ENCODE assay signal across 26 cellular contexts in the genomic region with DNA sequence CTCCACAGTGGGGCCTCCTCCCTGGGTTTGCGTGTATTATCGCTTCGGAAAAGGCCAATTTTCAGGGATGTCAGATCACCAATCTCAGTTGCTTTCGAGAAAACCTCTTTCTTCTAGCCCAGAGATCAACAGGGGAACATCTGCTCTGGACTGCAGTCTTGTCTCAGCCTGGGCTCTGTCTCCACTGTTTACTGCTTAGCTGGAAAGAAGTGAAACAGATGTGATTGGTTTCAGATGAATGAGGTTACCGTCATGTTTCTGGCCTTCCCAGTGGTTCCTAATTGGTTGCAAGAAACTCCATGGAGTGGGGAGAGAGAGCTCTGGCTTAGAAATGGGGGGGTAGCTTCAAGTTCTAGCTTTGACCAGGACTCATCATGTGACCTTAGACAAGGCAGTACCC. TPM values are rescaled to one million over a fixed set of nuclear protein-coding genes. Genes with fewer than 3 reads are reported as not detected.
DNase-seq lines count a peak whose midpoint lies in the region; ATAC-seq, FAIRE-seq and TF ChIP-seq lines count a peak whose summit lies in the region.
"Had no signal": no experiment of that assay in that cellular context is flagged by ENCODE, and none has a peak within 500 bp of the region (broad histone marks: within the 10 kb centered on the region; RNA-seq: fewer than 3 reads in every experiment).

No MANE protein-coding gene starts in this region.

- TF ChIP-seq CTCF in brain (conservative IDR thresholded peaks at IDR 0.05) (no peak), mesothelial cell of epicardium (IDR thresholded peaks at IDR 0.05; ENCODE audit: unreplicated experiment) (no peak)

- H3K9me3 Mint-ChIP-seq in brain (no peaks in the 10 kb centered on the region), mesothelial cell of epicardium (no peaks in the 10 kb centered on the region)
- H3K9me3 Mint-ChIP-seq: activated CD4-positive, alpha-beta memory T cell treated with anti-CD3 and anti-CD28 coated beads for 36 hours; activated naive CD8-positive, alpha-beta T cell treated with anti-CD3 and anti-CD28 coated beads, Interleukin-2, amount 10 ng/mL, durations not matched to agents 7 days and 5 days; stimulated activated naive B cell treated with anti-CD40 and anti-IgM and Interleukin-4, amounts not matched to agents 10 μg/mL and 1 μg/mL and 100 μg/mL, for 72 hours had no signal

- peak overlapping the region; percentile 87 for H3K27ac ChIP-seq in stomach smooth muscle (ENCODE audit: low read length)
- H3K27ac ChIP-seq: C4-2B, RWPE1, tibial nerve had no signal

- H3K27me3 ChIP-seq in stomach smooth muscle (ENCODE audit: control insufficient read depth in 1 of 2, insufficient read depth in 2 of 2, low read length in 2 of 2): no peaks in the 10 kb centered on the region
- H3K27me3 ChIP-seq: tibial nerve had no signal

- H3K36me3 ChIP-seq in stomach smooth muscle (ENCODE audit: control insufficient read depth in 2 of 2, insufficient read depth in 2 of 2, low read length in 2 of 2): no peaks in the 10 kb centered on the region
- H3K36me3 ChIP-seq: tibial nerve had no signal

- H3K36me3 Mint-ChIP-seq in brain (peaks cover 2% of the 10 kb centered on the region), mesothelial cell of epicardium (no peaks in the 10 kb centered on the region)
- H3K36me3 Mint-ChIP-seq: activated CD4-positive, alpha-beta memory T cell treated with anti-CD3 and anti-CD28 coated beads for 36 hours; activated naive CD8-positive, alpha-beta T cell treated with anti-CD3 and anti-CD28 coated beads, Interleukin-2, amount 10 ng/mL, durations not matched to agents 7 days and 5 days; stimulated activated naive B cell treated with anti-CD40 and anti-IgM and Interleukin-4, amounts not matched to agents 10 μg/mL and 1 μg/mL and 100 μg/mL, for 72 hours had no signal

- H3K4me3 Mint-ChIP-seq in brain (peak overlapping the region in 2 of 5 experiments; percentile 25 to 37), mesothelial cell of epicardium (no peak overlapping the region)
- H3K4me3 Mint-ChIP-seq: activated CD4-positive, alpha-beta memory T cell treated with anti-CD3 and anti-CD28 coated beads for 36 hours; activated naive CD8-positive, alpha-beta T cell treated with anti-CD3 and anti-CD28 coated beads, Interleukin-2, amount 10 ng/mL, durations not matched to agents 7 days and 5 days; stimulated activated naive B cell treated with anti-CD40 and anti-IgM and Interleukin-4, amounts not matched to agents 10 μg/mL and 1 μg/mL and 100 μg/mL, for 72 hours had no signal

- no peak for ATAC-seq in HG02885 (IDR thresholded peaks at IDR 0.05; ENCODE audit: poor library complexity, unreplicated experiment)
- ATAC-seq: esophagus mucosa; stimulated activated naive B cell treated with anti-CD40 and anti-IgM and Interleukin-4, amounts not matched to agents 10 μg/mL and 1 μg/mL and 100 μg/mL, for 72 hours had no signal

- H3K9ac ChIP-seq in stomach smooth muscle (ENCODE audit: low read length in 2 of 2): peak overlapping the region in 1 of 2 donors; percentile 34

- no peak for FAIRE-seq in RCC 7860 (lab: Jason Lieb, UNC)
- FAIRE-seq: GM18507 had no signal

- no peaks in the 10 kb centered on the region for H3K9me3 ChIP-seq in stomach smooth muscle (ENCODE audit: control insufficient read depth in 2 of 2, low read length in 2 of 2)
- H3K9me3 ChIP-seq: tibial nerve had no signal

- H3K27me3 Mint-ChIP-seq in brain (no peaks in the 10 kb centered on the region), mesothelial cell of epicardium (ENCODE audit: low read depth) (no peaks in the 10 kb centered on the region)
- H3K27me3 Mint-ChIP-seq: activated CD4-positive, alpha-beta memory T cell treated with anti-CD3 and anti-CD28 coated beads for 36 hours had no signal

- peak; percentile 17 for DNase-seq in NCI-H82 (lab: John Stamatoyannopoulos, UW)
- no peak for DNase-seq in NCI-H82 treated with DMSO at 0.1 percent for 48 hours (lab: John Stamatoyannopoulos, UW; ENCODE audit: unreplicated experiment)
- no peak for DNase-seq in mesothelial cell of epicardium (ENCODE audit: low spot score in 2 of 2, unreplicated experiment in 2 of 2)
- DNase-seq in RCC 7860 (ENCODE audit: low spot score): no peak
- DNase-seq in midbrain (lab: John Stamatoyannopoulos, UW): no peak
- DNase-seq: 8988T; activated CD4-positive, alpha-beta memory T cell treated with anti-CD3 and anti-CD28 coated beads for 36 hours; activated naive CD8-positive, alpha-beta T cell treated with anti-CD3 and anti-CD28 coated beads, Interleukin-2, amount 10 ng/mL, durations not matched to agents 7 days and 5 days; activated T-cell treated with anti-CD3 and anti-CD28 coated beads, Interleukin-2, amount 50 U/mL, for 1 hour; DMS53; dorsolateral prefrontal cortex; islet precursor cell; NCI-H1417; NK-92 treated with Interleukin-12 subunit alpha and Interleukin-12 subunit beta, amount 100 ng/mL, for 24 hours; stimulated activated naive B cell treated with anti-CD40 and anti-IgM and Interleukin-4, amounts not matched to agents 10 μg/mL and 1 μg/mL and 100 μg/mL, for 72 hours; T-helper 1 cell had no signal

- peaks cover 79% of the 10 kb centered on the region for H3K4me1 ChIP-seq in stomach smooth muscle (ENCODE audit: control insufficient read depth, insufficient read depth, low read length)

- H3K4me1 Mint-ChIP-seq in brain: peaks cover 94% of the 10 kb centered on the region
- H3K4me1 Mint-ChIP-seq in mesothelial cell of epicardium: peaks cover 20% of the 10 kb centered on the region
- H3K4me1 Mint-ChIP-seq: stimulated activated naive B cell treated with anti-CD40 and anti-IgM and Interleukin-4, amounts not matched to agents 10 μg/mL and 1 μg/mL and 100 μg/mL, for 72 hours had no signal

- H3K27ac Mint-ChIP-seq in brain (peak overlapping the region; percentile 76 to 86 (median 80)), mesothelial cell of epicardium (peak overlapping the region; percentile 82)
- H3K27ac Mint-ChIP-seq: activated naive CD8-positive, alpha-beta T cell treated with anti-CD3 and anti-CD28 coated beads, Interleukin-2, amount 10 ng/mL, durations not matched to agents 7 days and 5 days; stimulated activated naive B cell treated with anti-CD40 and anti-IgM and Interleukin-4, amounts not matched to agents 10 μg/mL and 1 μg/mL and 100 μg/mL, for 72 hours had no signal

- H3K4me3 ChIP-seq in stomach smooth muscle (ENCODE audit: low read length in 2 of 2): peak overlapping the region in 1 of 2 donors; percentile 40
- H3K4me3 ChIP-seq: dorsolateral prefrontal cortex, tibial nerve had no signal

RNA-seq across cellular contexts. Expression of a gene that starts 17.4 kb away (rescaled TPM):
- 3.3 TPM for polyA plus RNA-seq in brain (ENCODE audit: insufficient read depth, low read depth, low replicate concordance)
- 45.4 to 51.3 TPM (median 47.4 TPM) in 3 replicates for total RNA-seq in mesothelial cell of epicardium
- total RNA-seq: HT1080, LHCN-M2 had no signal
